Comparison of ENCODE assay signal across 5 cellular contexts in the genomic region with DNA sequence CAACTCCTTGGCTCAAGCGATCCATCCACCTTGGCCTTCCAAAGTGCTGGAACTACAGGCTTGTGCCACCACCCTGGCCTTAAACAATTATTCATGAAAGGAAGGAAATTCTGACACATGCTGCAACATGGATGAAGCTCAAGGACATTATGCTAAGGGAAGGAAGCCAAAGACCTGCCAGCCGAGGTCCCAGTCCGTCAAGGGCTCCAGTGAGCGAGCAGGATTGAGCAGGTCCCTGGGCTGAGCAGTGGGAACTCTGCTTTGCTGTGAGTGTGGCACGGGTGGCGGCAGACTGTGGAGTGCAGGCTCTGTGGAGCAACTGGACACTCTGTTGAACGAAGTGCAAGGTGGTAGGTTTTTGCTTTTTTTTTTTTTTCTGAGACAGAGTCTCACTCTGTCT. TPM values are rescaled to one million over a fixed set of nuclear protein-coding genes. Genes with fewer than 3 reads are reported as not detected.
"Had no signal": no experiment of that assay in that cellular context is flagged by ENCODE, and none has a peak within 500 bp of the region (broad histone marks: within the 10 kb centered on the region; RNA-seq: fewer than 3 reads in every experiment).

No MANE protein-coding gene starts in this region.

RNA-seq across cellular contexts. Expression of gene RIMBP3C, which starts 11.4 kb away (rescaled TPM):
- total RNA-seq: transverse colon, uterus, vagina had no signal
- polyA plus RNA-seq: stomach, urinary bladder had no signal
